In the genomic region with DNA sequence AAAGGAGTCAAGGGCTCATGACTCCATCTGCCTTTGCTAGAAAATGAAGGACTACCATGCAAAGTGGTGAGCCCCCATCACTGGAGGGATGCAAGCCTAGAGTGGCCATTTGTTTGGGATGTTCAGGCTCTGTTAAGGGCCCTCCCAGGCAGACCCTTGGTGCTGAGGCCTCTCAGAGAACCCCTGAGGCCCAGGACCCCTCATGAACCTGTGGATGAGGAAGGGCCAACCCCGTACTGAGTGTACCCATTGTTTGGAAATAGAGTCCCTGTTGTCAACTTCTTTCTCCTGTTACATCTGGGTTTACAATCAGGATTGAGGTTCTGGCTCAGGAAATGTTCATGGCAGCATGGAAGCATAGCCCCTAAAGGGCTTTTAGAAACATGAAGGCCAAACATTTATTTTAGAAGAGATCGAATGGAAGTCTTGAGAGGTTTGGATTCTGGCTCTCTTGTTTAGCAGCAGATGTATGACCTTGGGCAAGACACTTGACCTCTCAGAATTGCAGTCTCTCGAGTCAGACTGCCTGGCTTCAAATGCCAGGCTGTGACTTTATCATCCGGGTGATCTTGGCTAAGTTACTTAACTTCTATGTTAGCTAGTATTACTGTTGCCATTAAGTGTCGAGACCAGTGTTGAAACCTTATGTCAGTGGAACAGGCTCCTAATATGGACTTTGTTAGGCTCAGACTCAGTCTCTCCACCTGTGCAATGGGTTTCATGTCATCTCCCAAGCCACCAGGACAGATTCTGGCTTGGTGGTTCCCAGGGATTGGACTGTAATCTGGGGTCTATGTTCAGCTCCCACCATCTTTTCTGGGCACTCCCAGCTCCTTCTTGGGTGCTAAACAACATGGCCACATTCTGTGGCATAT, we compare ENCODE assay signal across 16 cellular contexts. TPM values are rescaled to one million over a fixed set of nuclear protein-coding genes. Genes with fewer than 3 reads are reported as not detected.
A peak's percentile ranks its signal among the peaks of the same experiment; 100 is the strongest.
DNase-seq lines count a peak whose midpoint lies in the region; ATAC-seq and TF ChIP-seq lines count a peak whose summit lies in the region.
"Had no signal": no experiment of that assay in that cellular context is flagged by ENCODE, and none has a peak within 500 bp of the region (broad histone marks: within the 10 kb centered on the region; RNA-seq: fewer than 3 reads in every experiment).

No MANE protein-coding gene starts in this region.

- no peak for TF ChIP-seq CTCF in AG10803 (conservative IDR thresholded peaks at IDR 0.05; ENCODE audit: low read length)

- intact Hi-C loops in posterior vena cava (cut with DNase I): loop anchor here (10.0 kb wide), 1 partner anchor 105 kb away; no protein-coding TSS in a partner anchor

- DNase-seq in AG10803 (ENCODE audit: low read depth) (peak; percentile 59), M059J (ENCODE audit: low read depth) (peak; percentile 29), fibroblast of peridontal ligament (ENCODE audit: extremely low read depth) (peak; percentile 18), posterior vena cava (ENCODE audit: low spot score) (peak; percentile 20), NCI-H2029 treated with DMSO at 0.1 percent for 48 hours (lab: John Stamatoyannopoulos, UW) (no peak), medulla oblongata (ENCODE audit: extremely low spot score) (no peak)
- no peak for DNase-seq in activated CD4-positive, alpha-beta T cell treated with anti-CD3 and anti-CD28 coated beads, Interleukin-2, amount 50 U/mL, for 4 hours
- DNase-seq: gastrocnemius medialis, left lung, NCI-H187 treated with DMSO at 0.1 percent for 48 hours, NCI-H510A, T-helper 17 cell, upper lobe of right lung had no signal

- no peak overlapping the region for H3K4me3 ChIP-seq in AG10803 (ENCODE audit: low read length)
- H3K4me3 ChIP-seq: gastrocnemius medialis, left lung, upper lobe of right lung had no signal

- no peak for ATAC-seq in GM21515 (IDR thresholded peaks at IDR 0.05; ENCODE audit: unreplicated experiment)
- ATAC-seq: gastrocnemius medialis; stimulated activated memory B cell treated with anti-CD40 and anti-IgM and Interleukin-4, amounts not matched to agents 10 μg/mL and 1 μg/mL and 100 μg/mL, for 72 hours; T-helper 17 cell had no signal

RNA-seq across cellular contexts. Expression of gene ITGA11, which starts 12.4 kb away (rescaled TPM):
- 31.2 and 54.7 TPM in 2 replicates for total RNA-seq in M059J (2014; rRNA removed; shearing (Covaris generic))
- total RNA-seq in posterior vena cava: 10 to 100 TPM; 23.1 to 62.5 TPM
- total RNA-seq: progenitor cell of endocrine pancreas had no signal

Comparison
In these comparisons a context has a peak if more than half of its experiments do, and no peak if none do; other contexts are left out.
1. DNase-seq: peak in AG10803 (single experiment), M059J (single experiment), fibroblast of peridontal ligament (single experiment) and posterior vena cava (single experiment); none in NCI-H2029 treated with DMSO at 0.1 percent for 48 hours (single experiment), activated CD4-positive, alpha-beta T cell treated with anti-CD3 and anti-CD28 coated beads, Interleukin-2, amount 50 U/mL, for 4 hours (0 of 2) and medulla oblongata (single experiment).